In the genomic region with DNA sequence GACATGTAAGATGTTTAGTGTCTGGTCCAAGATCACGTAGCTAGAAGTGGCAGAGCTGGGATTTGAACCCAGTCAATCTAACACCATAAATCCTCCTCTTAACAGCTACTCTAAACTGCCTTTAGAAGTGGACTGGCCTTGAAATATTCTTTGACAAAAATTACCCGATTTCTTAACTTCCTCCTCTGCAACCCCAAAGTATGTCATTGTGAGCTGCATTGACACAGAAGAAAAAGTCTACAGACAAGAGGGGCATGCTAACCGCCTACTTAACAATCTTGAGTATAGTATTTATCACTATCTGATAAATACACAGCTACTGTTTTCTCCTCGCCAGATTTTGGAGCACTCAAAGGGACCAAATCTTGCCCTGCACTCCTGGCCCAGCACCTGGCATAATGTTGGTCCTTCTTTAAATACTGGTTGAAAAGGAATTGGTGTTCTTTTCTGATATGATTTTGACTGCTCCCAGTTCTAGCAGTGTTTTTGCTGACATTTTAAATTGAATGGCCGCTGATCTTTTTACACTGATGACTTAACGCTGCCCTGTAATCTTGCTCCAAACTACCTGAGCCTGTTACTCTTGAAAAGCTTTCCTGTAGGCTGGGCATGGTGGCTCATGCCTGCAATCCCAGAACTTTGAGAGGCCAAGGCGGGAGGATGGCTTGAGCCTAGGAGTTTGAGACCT, we compare ENCODE assay signal across 1 cellular context.
TF ChIP-seq lines count a peak whose summit lies in the region.

No MANE protein-coding gene starts in this region.

TF ChIP-seq in HEK293, 187 proteins besides CTCF, POLR2A, EP300 and RAD21 (continued from another document):
- TF ChIP-seq ELK4 (IDR thresholded peaks at IDR 0.05; ENCODE audit: borderline replicate concordance, low read depth, low read length), result no peak
- TF ChIP-seq ZBTB21 (tag by site-specific recombination; IDR thresholded peaks at IDR 0.05), result no peak
